In the genomic region with DNA sequence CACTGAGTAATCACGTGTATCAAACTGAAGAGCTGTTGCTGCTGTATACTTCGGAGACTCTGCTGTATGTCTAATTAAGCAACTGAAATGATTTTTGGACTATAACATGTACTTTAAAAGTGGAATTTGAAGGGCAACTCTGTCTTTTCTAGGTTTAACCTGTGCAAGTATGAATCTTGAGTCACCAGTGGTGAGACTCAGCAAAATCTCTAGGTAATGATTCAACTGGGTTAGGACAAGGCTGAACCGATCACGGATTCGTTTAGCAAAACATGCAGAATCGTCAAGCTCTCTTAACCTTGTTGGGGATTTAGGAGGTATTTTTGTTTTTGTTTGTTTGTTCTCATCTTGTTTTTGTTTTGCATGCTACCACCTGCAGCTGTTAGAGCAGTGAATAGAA, we compare ENCODE assay signal across 25 cellular contexts.
DNase-seq lines count a peak whose midpoint lies in the region; ATAC-seq and TF ChIP-seq lines count a peak whose summit lies in the region.
"Had no signal": no experiment of that assay in that cellular context is flagged by ENCODE, and none has a peak within 500 bp of the region (broad histone marks: within the 10 kb centered on the region; RNA-seq: fewer than 3 reads in every experiment).

No MANE protein-coding gene starts in this region.

- CTCF ChIA-PET in CD8-positive, alpha-beta memory T cell (lab: Charles Lee) = no interaction called here

- H3K36me3 Mint-ChIP-seq in GM23338 (ENCODE audit: low read depth) (no peaks in the 10 kb centered on the region; the same call in 2 of the 3 replicates), neural progenitor cell (peaks cover 3% of the 10 kb centered on the region)
- no peaks in the 10 kb centered on the region for H3K36me3 Mint-ChIP-seq in CD8-positive, alpha-beta memory T cell
- H3K36me3 Mint-ChIP-seq: CD8-positive, alpha-beta T cell had no signal

- H3K9me3 Mint-ChIP-seq in GM23338 = peaks cover 4% of the 10 kb centered on the region; the same call in 2 of the 3 replicates
- H3K9me3 Mint-ChIP-seq in neural progenitor cell = peaks cover 14% of the 10 kb centered on the region
- peaks cover 0 to 6% (median 1%) of the 10 kb centered on the region in 5 donors for H3K9me3 Mint-ChIP-seq in CD8-positive, alpha-beta memory T cell
- H3K9me3 Mint-ChIP-seq: CD4-positive, alpha-beta T cell; CD8-positive, alpha-beta T cell had no signal

- H3K27ac ChIP-seq in GM23338 (ENCODE audit: low read depth) (no peak overlapping the region), neural progenitor cell (peak overlapping the region; percentile 25)
- no peak overlapping the region for H3K27ac ChIP-seq in CD8-positive, alpha-beta memory T cell (ENCODE audit: low read depth, low read length)
- H3K27ac ChIP-seq: 22Rv1; A549; BLaER1 treated with 17β-estradiol and CSF1 and Interleukin-3, amounts not matched to agents 10 nM and 100 nM; C4-2B had no signal

- H3K4me1 Mint-ChIP-seq in GM23338 = no peaks in the 10 kb centered on the region
- no peaks in the 10 kb centered on the region for H3K4me1 Mint-ChIP-seq in neural progenitor cell
- H3K4me1 Mint-ChIP-seq in CD8-positive, alpha-beta memory T cell = no peaks in the 10 kb centered on the region
- H3K4me1 Mint-ChIP-seq: B cell had no signal

- H3K27me3 ChIP-seq in GM23338 (ENCODE audit: insufficient read depth) = no peaks in the 10 kb centered on the region
- no peaks in the 10 kb centered on the region for H3K27me3 ChIP-seq in neural progenitor cell
- H3K27me3 ChIP-seq in CD8-positive, alpha-beta memory T cell (ENCODE audit: insufficient read depth, low read length, poor library complexity, severe bottlenecking) = no peaks in the 10 kb centered on the region
- H3K27me3 ChIP-seq: BLaER1 treated with 17β-estradiol and CSF1 and Interleukin-3, amounts not matched to agents 10 nM and 100 nM had no signal

- POLR2A ChIA-PET in CD8-positive, alpha-beta memory T cell (lab: Charles Lee) = no interaction called here

- H3K4me1 ChIP-seq in GM23338 (ENCODE audit: insufficient read depth) = no peaks in the 10 kb centered on the region
- peaks cover 4% of the 10 kb centered on the region for H3K4me1 ChIP-seq in neural progenitor cell
- no peaks in the 10 kb centered on the region for H3K4me1 ChIP-seq in CD8-positive, alpha-beta memory T cell (ENCODE audit: insufficient read depth, low read length)
- H3K4me1 ChIP-seq: A549; BLaER1 treated with 17β-estradiol and CSF1 and Interleukin-3, amounts not matched to agents 10 nM and 100 nM had no signal

- no peaks in the 10 kb centered on the region for H3K79me2 ChIP-seq in GM23338 (replicated peaks; ENCODE audit: insufficient read depth)
- no peaks in the 10 kb centered on the region for H3K79me2 ChIP-seq in neural progenitor cell (ENCODE audit: low read depth)

- no peak overlapping the region for H3K9ac ChIP-seq in neural progenitor cell
- H3K9ac ChIP-seq: BLaER1 treated with 17β-estradiol and CSF1 and Interleukin-3, amounts not matched to agents 10 nM and 100 nM had no signal

- no peak overlapping the region for H3K4me2 ChIP-seq in GM23338
- H3K4me2 ChIP-seq in neural progenitor cell = no peak overlapping the region
- H3K4me2 ChIP-seq: A549; BLaER1 treated with 17β-estradiol and CSF1 and Interleukin-3, amounts not matched to agents 10 nM and 100 nM had no signal

- no peaks in the 10 kb centered on the region for H3K9me3 ChIP-seq in neural progenitor cell (ENCODE audit: low read depth)
- no peaks in the 10 kb centered on the region for H3K9me3 ChIP-seq in CD8-positive, alpha-beta memory T cell (ENCODE audit: low read length)
- H3K9me3 ChIP-seq: A549 had no signal

- ATAC-seq in GM23338 (no peak), HG03196 (IDR thresholded peaks at IDR 0.05; ENCODE audit: unreplicated experiment) (no peak)
- ATAC-seq: A549; CD8-positive, alpha-beta T cell; GM12878 had no signal

- H3K4me3 ChIP-seq in GM23338 = no peak overlapping the region
- no peak overlapping the region for H3K4me3 ChIP-seq in epithelial cell of proximal tubule (ENCODE audit: low read depth, low read length)
- no peak overlapping the region for H3K4me3 ChIP-seq in neural progenitor cell
- no peak overlapping the region for H3K4me3 ChIP-seq in CD8-positive, alpha-beta memory T cell (ENCODE audit: low read length)
- H3K4me3 ChIP-seq: A549; BLaER1 treated with 17β-estradiol and CSF1 and Interleukin-3, amounts not matched to agents 10 nM and 100 nM; GM12878 had no signal

- H3K9me2 ChIP-seq in GM23338 (ENCODE audit: insufficient read depth) = peaks cover 10% of the 10 kb centered on the region

- H3K4me3 Mint-ChIP-seq in GM23338 (no peak overlapping the region), neural progenitor cell (no peak overlapping the region)
- H3K4me3 Mint-ChIP-seq in CD8-positive, alpha-beta memory T cell = no peak overlapping the region
- H3K4me3 Mint-ChIP-seq: B cell; CD4-positive, alpha-beta T cell; CD8-positive, alpha-beta T cell had no signal

- H3K27ac Mint-ChIP-seq in GM23338 (no peak overlapping the region), neural progenitor cell (no peak overlapping the region)
- H3K27ac Mint-ChIP-seq in CD8-positive, alpha-beta memory T cell = no peak overlapping the region
- H3K27ac Mint-ChIP-seq: B cell; CD4-positive, alpha-beta T cell; CD8-positive, alpha-beta T cell had no signal

- no peak for TF ChIP-seq CTCF in GM23338 (conservative IDR thresholded peaks at IDR 0.05; ENCODE audit: low read depth in 2 of 2)
- TF ChIP-seq CTCF in epithelial cell of proximal tubule (conservative IDR thresholded peaks at IDR 0.05; ENCODE audit: low read depth, low read length) = no peak
- TF ChIP-seq CTCF in neural progenitor cell (IDR thresholded peaks at IDR 0.05) = no peak

- H2AFZ ChIP-seq in GM23338 = peak overlapping the region; percentile 40; the same call in 1 of the 2 replicates
- H2AFZ ChIP-seq in neural progenitor cell (replicated peaks) = peak overlapping the region; percentile 45

- DNase-seq in GM23338 (ENCODE audit: low spot score) = no peak
- DNase-seq in epithelial cell of proximal tubule (ENCODE audit: low read depth) = peak; percentile 49
- DNase-seq in glomerular visceral epithelial cell (ENCODE audit: extremely low spot score) = peak; percentile 8
- DNase-seq in neural progenitor cell (ENCODE audit: low spot score) = no peak
- no peak for DNase-seq in CD8-positive, alpha-beta memory T cell
- no peak for DNase-seq in T1000 (lab: John Stamatoyannopoulos, UW)
- DNase-seq in NCI-H128 (lab: John Stamatoyannopoulos, UW; ENCODE audit: unreplicated experiment) = no peak
- DNase-seq: AML-193; CD4-positive, alpha-beta T cell; CD8-positive, alpha-beta T cell; COR-L47; DMS 273 treated with DMSO at 0.1 percent for 48 hours; DMS153; DMS53; DMS79; DND-41; EL; GDM1 had no signal

- H4K20me1 ChIP-seq in GM23338 (replicated peaks; ENCODE audit: insufficient read depth) = no peaks in the 10 kb centered on the region
- no peaks in the 10 kb centered on the region for H4K20me1 ChIP-seq in neural progenitor cell (ENCODE audit: low read depth)
- H4K20me1 ChIP-seq: BLaER1 treated with 17β-estradiol and CSF1 and Interleukin-3, amounts not matched to agents 10 nM and 100 nM had no signal

- H3F3A ChIP-seq in GM23338 (replicated peaks; ENCODE audit: low read depth) (no peaks in the 10 kb centered on the region), neural progenitor cell (ENCODE audit: low read depth) (no peaks in the 10 kb centered on the region)

- peaks cover 1% of the 10 kb centered on the region for H3K27me3 Mint-ChIP-seq in GM23338 (ENCODE audit: insufficient read depth, low read depth, poor library complexity)
- no peaks in the 10 kb centered on the region for H3K27me3 Mint-ChIP-seq in neural progenitor cell (ENCODE audit: insufficient read depth, low read depth)
- no peaks in the 10 kb centered on the region for H3K27me3 Mint-ChIP-seq in CD8-positive, alpha-beta memory T cell
- H3K27me3 Mint-ChIP-seq: B cell had no signal

- H3K36me3 ChIP-seq in GM23338 (ENCODE audit: insufficient read depth) (no peaks in the 10 kb centered on the region), neural progenitor cell (no peaks in the 10 kb centered on the region)
- H3K36me3 ChIP-seq in CD8-positive, alpha-beta memory T cell (ENCODE audit: insufficient read depth, low read length) = no peaks in the 10 kb centered on the region
- H3K36me3 ChIP-seq: BLaER1 treated with 17β-estradiol and CSF1 and Interleukin-3, amounts not matched to agents 10 nM and 100 nM had no signal

TF ChIP-seq in GM23338, 12 proteins besides CTCF, POLR2A, EP300 and RAD21 (continues in another document):
- TF ChIP-seq POLR2AphosphoS5 (IDR thresholded peaks at IDR 0.05; ENCODE audit: low read depth) (no peak), ZNF331 (CRISPR knock-in tag; IDR thresholded peaks at IDR 0.05; ENCODE audit: low read depth) (no peak), CREB1 (CRISPR knock-in tag; IDR thresholded peaks at IDR 0.05; ENCODE audit: low read depth) (no peak), EZH2phosphoT487 (IDR thresholded peaks at IDR 0.05; ENCODE audit: unreplicated experiment) (no peak)
- TF ChIP-seq, protein P1, sequence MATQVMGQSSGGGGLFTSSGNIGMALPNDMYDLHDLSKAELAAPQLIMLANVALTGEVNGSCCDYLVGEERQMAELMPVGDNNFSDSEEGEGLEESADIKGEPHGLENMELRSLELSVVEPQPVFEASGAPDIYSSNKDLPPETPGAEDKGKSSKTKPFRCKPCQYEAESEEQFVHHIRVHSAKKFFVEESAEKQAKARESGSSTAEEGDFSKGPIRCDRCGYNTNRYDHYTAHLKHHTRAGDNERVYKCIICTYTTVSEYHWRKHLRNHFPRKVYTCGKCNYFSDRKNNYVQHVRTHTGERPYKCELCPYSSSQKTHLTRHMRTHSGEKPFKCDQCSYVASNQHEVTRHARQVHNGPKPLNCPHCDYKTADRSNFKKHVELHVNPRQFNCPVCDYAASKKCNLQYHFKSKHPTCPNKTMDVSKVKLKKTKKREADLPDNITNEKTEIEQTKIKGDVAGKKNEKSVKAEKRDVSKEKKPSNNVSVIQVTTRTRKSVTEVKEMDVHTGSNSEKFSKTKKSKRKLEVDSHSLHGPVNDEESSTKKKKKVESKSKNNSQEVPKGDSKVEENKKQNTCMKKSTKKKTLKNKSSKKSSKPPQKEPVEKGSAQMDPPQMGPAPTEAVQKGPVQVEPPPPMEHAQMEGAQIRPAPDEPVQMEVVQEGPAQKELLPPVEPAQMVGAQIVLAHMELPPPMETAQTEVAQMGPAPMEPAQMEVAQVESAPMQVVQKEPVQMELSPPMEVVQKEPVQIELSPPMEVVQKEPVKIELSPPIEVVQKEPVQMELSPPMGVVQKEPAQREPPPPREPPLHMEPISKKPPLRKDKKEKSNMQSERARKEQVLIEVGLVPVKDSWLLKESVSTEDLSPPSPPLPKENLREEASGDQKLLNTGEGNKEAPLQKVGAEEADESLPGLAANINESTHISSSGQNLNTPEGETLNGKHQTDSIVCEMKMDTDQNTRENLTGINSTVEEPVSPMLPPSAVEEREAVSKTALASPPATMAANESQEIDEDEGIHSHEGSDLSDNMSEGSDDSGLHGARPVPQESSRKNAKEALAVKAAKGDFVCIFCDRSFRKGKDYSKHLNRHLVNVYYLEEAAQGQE (IDR thresholded peaks at IDR 0.05; ENCODE audit: unreplicated experiment) = no peak

Comparison
In these comparisons a context has a peak if more than half of its experiments do, and no peak if none do; other contexts are left out.
1. DNase-seq: peak in epithelial cell of proximal tubule (single experiment) and glomerular visceral epithelial cell (single experiment); none in GM23338 (single experiment), neural progenitor cell (single experiment), CD8-positive, alpha-beta memory T cell (0 of 5), T1000 (single experiment) and NCI-H128 (single experiment).